In the genomic region with DNA sequence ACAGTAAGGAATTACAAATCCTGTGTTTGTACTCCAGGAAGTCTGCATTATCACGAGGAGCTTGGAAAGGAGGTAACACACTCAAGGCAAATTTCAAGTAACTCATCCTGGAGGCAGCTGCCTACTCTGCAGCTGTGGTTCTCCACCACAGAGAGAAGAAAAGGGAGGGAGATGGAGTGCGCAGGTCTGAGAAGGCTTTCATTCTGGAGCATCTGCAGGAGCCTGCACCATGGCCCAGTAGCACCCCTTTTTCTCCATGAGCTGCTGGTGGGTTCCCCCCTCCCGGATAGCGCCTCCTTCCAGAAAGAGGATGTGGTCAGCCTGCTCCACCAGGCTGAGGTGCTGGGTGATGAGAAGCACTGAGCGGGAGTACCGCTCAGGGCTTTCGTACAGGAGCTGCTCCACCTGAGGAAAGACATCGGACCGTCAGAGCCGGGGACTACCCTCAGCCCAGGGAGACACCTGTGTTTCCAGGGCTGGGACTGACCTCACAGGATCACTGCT, we compare ENCODE assay signal across 8 cellular contexts. TPM values are rescaled to one million over a fixed set of nuclear protein-coding genes. Genes with fewer than 3 reads are reported as not detected.
A peak's percentile ranks its signal among the peaks of the same experiment; 100 is the strongest.
DNase-seq lines count a peak whose midpoint lies in the region; ATAC-seq, FAIRE-seq and TF ChIP-seq lines count a peak whose summit lies in the region.
"Had no signal": no experiment of that assay in that cellular context is flagged by ENCODE, and none has a peak within 500 bp of the region (broad histone marks: within the 10 kb centered on the region; RNA-seq: fewer than 3 reads in every experiment).

No MANE protein-coding gene starts in this region.

- ATAC-seq in stimulated activated naive CD8-positive, alpha-beta T cell treated with anti-CD3 and anti-CD28 coated beads, Interleukin-15, Interleukin-2, amounts not matched to agents 100 U/mL and 50 U/mL, for 24 hours = peak; percentile 17
- ATAC-seq in HG02973 (IDR thresholded peaks at IDR 0.05; ENCODE audit: unreplicated experiment) = no peak

- H3K23me2 ChIP-seq in H9 (ENCODE audit: insufficient read length, low read depth, low read length, poor library complexity, severe bottlenecking) = peaks cover 11% of the 10 kb centered on the region

- no peak overlapping the region for H4K8ac ChIP-seq in H9 (replicated peaks; ENCODE audit: insufficient read length, low read depth, low read length)

- no peak overlapping the region for H3K56ac ChIP-seq in H9 (ENCODE audit: insufficient read length, low read depth, low read length)

- no peak overlapping the region for H3T11ph ChIP-seq in H9 (ENCODE audit: low read length)

- H3K4me1 Mint-ChIP-seq in H9 = peaks cover 3% of the 10 kb centered on the region in 2 experiments
- H3K4me1 Mint-ChIP-seq in T-helper 2 cell treated with Interferon-gamma antibody and Interleukin-4, amounts not matched to agents 5 μg/mL and 100 μg/mL, for 36 hours (ENCODE audit: low read depth) = peaks cover 72% of the 10 kb centered on the region

- no peak overlapping the region for H3K27ac Mint-ChIP-seq in H9
- peak overlapping the region; percentile 98 for H3K27ac Mint-ChIP-seq in T-helper 2 cell treated with Interferon-gamma antibody and Interleukin-4, amounts not matched to agents 5 μg/mL and 100 μg/mL, for 36 hours

- peaks cover 2% of the 10 kb centered on the region; the same call in 1 of the 2 replicates for H3K4me1 ChIP-seq in H9 (ENCODE audit: insufficient read depth, low read length)

- no peak overlapping the region for H3K27ac ChIP-seq in H9 (ENCODE audit: insufficient read length, low read depth, low read length)

- no peak overlapping the region for H2BK12ac ChIP-seq in H9 (ENCODE audit: insufficient read length, low read depth, low read length)

- peaks cover 26% of the 10 kb centered on the region for H3K27me3 Mint-ChIP-seq in H9 (ENCODE audit: low read depth)
- no peaks in the 10 kb centered on the region for H3K27me3 Mint-ChIP-seq in T-helper 2 cell treated with Interferon-gamma antibody and Interleukin-4, amounts not matched to agents 5 μg/mL and 100 μg/mL, for 36 hours (ENCODE audit: low read depth)

- H3K27me3 ChIP-seq in H9 (ENCODE audit: insufficient read depth, low read length) = no peaks in the 10 kb centered on the region

- H2BK15ac ChIP-seq in H9 (ENCODE audit: low read depth, low read length) = no peak overlapping the region

- no peak overlapping the region for H2BK120ac ChIP-seq in H9 (ENCODE audit: low read depth, low read length, poor library complexity, severe bottlenecking)

- no peak overlapping the region for H3K23ac ChIP-seq in H9 (ENCODE audit: insufficient read length, low read depth, low read length)

- DNase-seq in H9 (no peak), germinal center (ENCODE audit: low spot score) (peak; percentile 46), NCI-H2227 treated with DMSO at 0.1 percent for 48 hours (lab: John Stamatoyannopoulos, UW) (no peak), urothelium cell line (ENCODE audit: low spot score) (no peak)
- DNase-seq in T-helper 2 cell treated with Interferon-gamma antibody and Interleukin-4, amounts not matched to agents 5 μg/mL and 100 μg/mL, for 36 hours (ENCODE audit: low spot score) = peak; percentile 54
- peak; percentile 61 for DNase-seq in stimulated activated naive CD8-positive, alpha-beta T cell treated with anti-CD3 and anti-CD28 coated beads, Interleukin-15, Interleukin-2, amounts not matched to agents 100 U/mL and 50 U/mL, for 24 hours

- H3K4me3 Mint-ChIP-seq in H9 = peak overlapping the region in 1 of 2 experiments; percentile 92; a peak in 2 of 5 replicates
- H3K4me3 Mint-ChIP-seq in T-helper 2 cell treated with Interferon-gamma antibody and Interleukin-4, amounts not matched to agents 5 μg/mL and 100 μg/mL, for 36 hours = peak overlapping the region; percentile 99

- peaks cover 2 to 47% (median 12%) of the 10 kb centered on the region in 3 experiments for H3K36me3 Mint-ChIP-seq in H9 (ENCODE audit: insufficient read depth in 1 of 3, low read depth in 3 of 3)
- peaks cover 92% of the 10 kb centered on the region for H3K36me3 Mint-ChIP-seq in T-helper 2 cell treated with Interferon-gamma antibody and Interleukin-4, amounts not matched to agents 5 μg/mL and 100 μg/mL, for 36 hours (ENCODE audit: low read depth)

- H2BK20ac ChIP-seq in H9 (ENCODE audit: low read depth, low read length, poor library complexity, severe bottlenecking) = no peak overlapping the region

- no peak for FAIRE-seq in urothelium cell line (lab: Jason Lieb, UNC)
- FAIRE-seq: islet of Langerhans had no signal

- no peaks in the 10 kb centered on the region for H4K20me1 ChIP-seq in H9 (ENCODE audit: control insufficient read depth, insufficient read depth, insufficient read length)

- H3K4me2 ChIP-seq in H9 (ENCODE audit: insufficient read depth, insufficient read length, low read length) = peak overlapping the region; percentile 63

- no peak overlapping the region for H2AK5ac ChIP-seq in H9 (ENCODE audit: insufficient read length, low read length)

- no peak overlapping the region for H2AFZ ChIP-seq in H9 (ENCODE audit: low read length)

- no peak overlapping the region for H4K91ac ChIP-seq in H9 (ENCODE audit: insufficient read length, low read depth, low read length)

- no peaks in the 10 kb centered on the region for H3K79me1 ChIP-seq in H9 (ENCODE audit: insufficient read depth, low read depth, low read length, poor library complexity, severe bottlenecking)

- H3K18ac ChIP-seq in H9 (ENCODE audit: insufficient read length, low read depth, low read length) = no peak overlapping the region

- H3K4ac ChIP-seq in H9 (ENCODE audit: low read depth, low read length) = no peak overlapping the region

- no peak overlapping the region for H4K5ac ChIP-seq in H9 (ENCODE audit: insufficient read length, low read depth, low read length)

- no peaks in the 10 kb centered on the region for H3K79me2 ChIP-seq in H9 (ENCODE audit: insufficient read depth, low read length)

- TF ChIP-seq CTCF in H9 (conservative IDR thresholded peaks at IDR 0.05) = no peak

- WGBS in H9 (ENCODE audit: extremely low coverage, insufficient read length, low lambda C conversion rate) = no CpG with 5 or more reads among the region's 10 CpGs

- no peaks in the 10 kb centered on the region for H3K9me3 ChIP-seq in H9 (ENCODE audit: control insufficient read depth, low read depth, low read length)

- no peak overlapping the region for H3K14ac ChIP-seq in H9 (ENCODE audit: insufficient read depth, low read length)

- H2BK5ac ChIP-seq in H9 (ENCODE audit: insufficient read length, low read length) = no peak overlapping the region

- H3K9ac ChIP-seq in H9 (ENCODE audit: extremely low read depth, insufficient read length, low read length) = no peak overlapping the region

- H3K9me3 Mint-ChIP-seq in H9 = no peaks in the 10 kb centered on the region
- no peaks in the 10 kb centered on the region for H3K9me3 Mint-ChIP-seq in T-helper 2 cell treated with Interferon-gamma antibody and Interleukin-4, amounts not matched to agents 5 μg/mL and 100 μg/mL, for 36 hours

RNA-seq across cellular contexts. Expression of a gene that starts 1.6 kb away (rescaled TPM):
- total RNA-seq in H9 (2021) = 17.6 and 19.1 TPM in 2 replicates

RNA-seq across cellular contexts. Expression of a gene that starts 6.9 kb away (rescaled TPM):
- total RNA-seq in H9 (2021) = 16.3 and 20.3 TPM in 2 replicates

RNA-seq across cellular contexts. Expression of a gene that starts 8.1 kb away (rescaled TPM):
- 12.1 and 12.7 TPM in 2 replicates for total RNA-seq in H9 (2021)

RNA-seq across cellular contexts. Expression of a gene that starts 8.6 kb away (rescaled TPM):
- 3.2 and 3.5 TPM in 2 replicates for total RNA-seq in H9 (2021)

RNA-seq across cellular contexts. Expression of a gene that starts 28.6 kb away (rescaled TPM):
- total RNA-seq in H9 (2021) = 0.20 TPM in 1 of 2 replicates, not detected in the other

Comparison
In these comparisons a context has a peak if more than half of its experiments do, and no peak if none do; other contexts are left out.
1. DNase-seq: peak in T-helper 2 cell treated with Interferon-gamma antibody and Interleukin-4, amounts not matched to agents 5 μg/mL and 100 μg/mL, for 36 hours (single experiment), germinal center (single experiment) and stimulated activated naive CD8-positive, alpha-beta T cell treated with anti-CD3 and anti-CD28 coated beads, Interleukin-15, Interleukin-2, amounts not matched to agents 100 U/mL and 50 U/mL, for 24 hours (single experiment); none in H9 (single experiment), NCI-H2227 treated with DMSO at 0.1 percent for 48 hours (single experiment) and urothelium cell line (single experiment).